9 cellular contexts compared by ENCODE assay signal in the genomic region with DNA sequence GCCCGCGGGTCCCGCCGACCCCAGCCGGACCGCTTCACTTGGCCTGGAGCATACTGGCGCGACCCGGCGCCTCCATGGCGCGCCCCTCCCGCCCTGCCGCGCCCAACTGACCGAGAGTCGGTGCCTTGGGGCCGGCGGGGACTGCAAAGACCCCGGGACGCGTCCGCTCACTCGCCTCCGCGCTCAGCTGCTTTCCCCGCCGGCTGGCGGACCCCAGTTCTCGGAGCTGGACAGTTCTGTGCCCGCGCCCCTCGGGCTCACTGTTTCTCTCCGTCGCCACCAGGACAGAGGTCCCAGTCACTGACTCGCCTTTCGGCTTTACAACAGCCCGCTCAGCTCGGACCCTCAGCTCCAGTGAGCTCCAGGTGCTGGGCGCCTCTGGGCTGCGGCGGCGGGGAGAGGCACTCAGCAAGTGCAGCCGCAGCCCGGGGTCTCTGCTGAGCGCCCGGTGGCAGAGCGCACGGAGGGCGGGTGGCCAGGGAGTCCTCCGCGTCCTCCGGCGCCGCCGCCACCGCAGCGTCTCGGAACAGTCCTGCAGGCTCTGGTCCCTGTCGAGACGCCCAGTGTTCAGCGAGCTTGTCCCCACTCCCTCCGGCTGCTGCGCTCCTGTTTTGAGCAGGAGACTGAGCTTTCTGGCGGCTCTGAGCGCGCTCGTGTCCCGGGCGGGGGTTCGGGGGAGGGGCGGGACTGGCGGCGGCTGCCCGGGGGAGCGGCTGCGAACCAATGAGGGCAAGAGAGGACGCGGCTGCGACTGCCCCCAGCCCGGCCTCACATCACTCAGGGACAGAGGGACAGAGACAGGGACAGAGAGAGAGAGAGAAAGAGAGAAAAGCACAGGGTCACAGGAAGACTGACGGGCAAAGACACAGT. TPM values are rescaled to one million over a fixed set of nuclear protein-coding genes. Genes with fewer than 3 reads are reported as not detected.
DNase-seq lines count a peak whose midpoint lies in the region; ATAC-seq, FAIRE-seq and TF ChIP-seq lines count a peak whose summit lies in the region.
"Had no signal": no experiment of that assay in that cellular context is flagged by ENCODE, and none has a peak within 500 bp of the region (broad histone marks: within the 10 kb centered on the region; RNA-seq: fewer than 3 reads in every experiment).

SMIM32 (minus strand) TSS at position 637 of the 870 bp plus-strand sequence. CDS start 638 bp downstream, outside the sequence.

- H3K9ac ChIP-seq in HUES64 (ENCODE audit: low read depth, low read length): peak within 1 kb of the TSS; percentile 3
- peak within 1 kb of the TSS; percentile 19 to 58 for H3K9ac ChIP-seq in kidney (ENCODE audit: low read length in 2 of 2)

- FAIRE-seq in kidney (lab: Jason Lieb, UNC): no peak

- TF ChIP-seq CTCF in kidney (IDR thresholded peaks at IDR 0.05; ENCODE audit: borderline replicate concordance, extremely low read depth, insufficient read depth): no peak

- no peaks in the 10 kb centered on the region for H3K9me3 Mint-ChIP-seq in stimulated activated naive CD8-positive, alpha-beta T cell treated with anti-CD3 and anti-CD28 coated beads, Interleukin-15, amount 100 ng/mL, for 72 hours
- H3K9me3 Mint-ChIP-seq: activated CD4-positive, alpha-beta T cell treated with anti-CD3 and anti-CD28 coated beads, Interleukin-2, amount 10 ng/mL, durations not matched to agents 24 days and 14 days had no signal

- peaks cover 94% of the 10 kb centered on the region for H3K27me3 ChIP-seq in HUES64 (ENCODE audit: insufficient read depth, low read length)

- peaks cover 79% of the 10 kb centered on the region for H3K27me3 Mint-ChIP-seq in stimulated activated naive CD8-positive, alpha-beta T cell treated with anti-CD3 and anti-CD28 coated beads, Interleukin-15, amount 100 ng/mL, for 72 hours

- DNase-seq in astrocyte of the hippocampus (ENCODE audit: low read depth, low spot score) (peak; percentile 66), kidney (peak; percentile 74), foreskin melanocyte (no peak), putamen (ENCODE audit: low spot score) (no peak), posterior vena cava (ENCODE audit: low spot score) (no peak)
- no peak for DNase-seq in stimulated activated naive CD8-positive, alpha-beta T cell treated with anti-CD3 and anti-CD28 coated beads, Interleukin-15, amount 100 ng/mL, for 72 hours
- DNase-seq: activated CD4-positive, alpha-beta T cell treated with anti-CD3 and anti-CD28 coated beads, Interleukin-2, amount 10 ng/mL, durations not matched to agents 24 days and 14 days had no signal

- WGBS in HUES64: under 1% methylated on average over 82 of the region's 82 CpGs

- no peaks in the 10 kb centered on the region for H3K4me1 ChIP-seq in HUES64 (ENCODE audit: insufficient read depth, low read length)
- H3K4me1 ChIP-seq in kidney (ENCODE audit: control insufficient read depth in 1 of 2, insufficient read depth in 1 of 2, low read depth in 1 of 2, low read length in 2 of 2): peaks cover 4 to 14% of the 10 kb centered on the region in 2 donors

- H3K27ac ChIP-seq in HUES64 (ENCODE audit: low read depth, low read length): no peak within 1 kb of the TSS
- peak within 1 kb of the TSS; percentile 82 to 85 for H3K27ac ChIP-seq in kidney (ENCODE audit: low read depth in 2 of 2, low read length in 2 of 2)

- intact Hi-C loops in kidney (cut with DNase I) (no loop called here), posterior vena cava (cut with DNase I) (no loop called here)

- H3K4me3 Mint-ChIP-seq in stimulated activated naive CD8-positive, alpha-beta T cell treated with anti-CD3 and anti-CD28 coated beads, Interleukin-15, amount 100 ng/mL, for 72 hours: peak within 1 kb of the TSS in 1 of 2 donors; percentile 52
- H3K4me3 Mint-ChIP-seq: activated CD4-positive, alpha-beta T cell treated with anti-CD3 and anti-CD28 coated beads, Interleukin-2, amount 10 ng/mL, durations not matched to agents 24 days and 14 days had no signal

- H3K9me3 ChIP-seq in HUES64 (ENCODE audit: insufficient read depth, low read depth, low read length): no peaks in the 10 kb centered on the region
- H3K9me3 ChIP-seq in kidney (ENCODE audit: control insufficient read depth in 1 of 2, low read length in 2 of 2): no peaks in the 10 kb centered on the region

- H3K4me3 ChIP-seq in HUES64 (ENCODE audit: low read length) (peak within 1 kb of the TSS; percentile 53), kidney (ENCODE audit: low read length in 2 of 2) (peak within 1 kb of the TSS; percentile 73 to 75)

- peaks cover 11% of the 10 kb centered on the region for H3K4me1 Mint-ChIP-seq in stimulated activated naive CD8-positive, alpha-beta T cell treated with anti-CD3 and anti-CD28 coated beads, Interleukin-15, amount 100 ng/mL, for 72 hours
- H3K4me1 Mint-ChIP-seq: activated CD4-positive, alpha-beta T cell treated with anti-CD3 and anti-CD28 coated beads, Interleukin-2, amount 10 ng/mL, durations not matched to agents 24 days and 14 days had no signal

- H3K27ac Mint-ChIP-seq in stimulated activated naive CD8-positive, alpha-beta T cell treated with anti-CD3 and anti-CD28 coated beads, Interleukin-15, amount 100 ng/mL, for 72 hours: no peak within 1 kb of the TSS
- H3K27ac Mint-ChIP-seq: activated CD4-positive, alpha-beta T cell treated with anti-CD3 and anti-CD28 coated beads, Interleukin-2, amount 10 ng/mL, durations not matched to agents 24 days and 14 days had no signal

- H3K36me3 ChIP-seq in HUES64 (ENCODE audit: insufficient read depth, low read length): peaks cover 6% of the 10 kb centered on the region; the same call in 1 of the 2 replicates
- no peaks in the 10 kb centered on the region for H3K36me3 ChIP-seq in kidney (ENCODE audit: control insufficient read depth in 1 of 2, insufficient read depth in 2 of 2, low read length in 2 of 2)

- peak; percentile 29 for ATAC-seq in stimulated activated naive CD8-positive, alpha-beta T cell treated with anti-CD3 and anti-CD28 coated beads, Interleukin-15, amount 100 ng/mL, for 72 hours

RNA-seq across cellular contexts. Expression of gene SMIM32, which starts in this region (rescaled TPM):
- polyA plus RNA-seq in HUES64 (2013, experiment 1 of 2): 0.45 TPM
- polyA plus RNA-seq in HUES64 (2013, experiment 2 of 2): 0.51 TPM
- total RNA-seq in kidney (5.1 TPM), posterior vena cava (not detected)
- polyA plus RNA-seq in kidney (ENCODE audit: insufficient read depth, low read depth, low replicate concordance): 63.6 TPM
- total RNA-seq: activated CD4-positive, alpha-beta T cell treated with anti-CD3 and anti-CD28 coated beads, Interleukin-2, amount 10 ng/mL, durations not matched to agents 24 days and 14 days; pulmonary artery endothelial cell had no signal

Comparison
In these comparisons a context has a peak if more than half of its experiments do, and no peak if none do; other contexts are left out.
1. DNase-seq: peak in astrocyte of the hippocampus (single experiment) and kidney (single experiment); none in stimulated activated naive CD8-positive, alpha-beta T cell treated with anti-CD3 and anti-CD28 coated beads, Interleukin-15, amount 100 ng/mL, for 72 hours (0 of 2), foreskin melanocyte (single experiment), putamen (single experiment) and posterior vena cava (single experiment).